In the genomic region with DNA sequence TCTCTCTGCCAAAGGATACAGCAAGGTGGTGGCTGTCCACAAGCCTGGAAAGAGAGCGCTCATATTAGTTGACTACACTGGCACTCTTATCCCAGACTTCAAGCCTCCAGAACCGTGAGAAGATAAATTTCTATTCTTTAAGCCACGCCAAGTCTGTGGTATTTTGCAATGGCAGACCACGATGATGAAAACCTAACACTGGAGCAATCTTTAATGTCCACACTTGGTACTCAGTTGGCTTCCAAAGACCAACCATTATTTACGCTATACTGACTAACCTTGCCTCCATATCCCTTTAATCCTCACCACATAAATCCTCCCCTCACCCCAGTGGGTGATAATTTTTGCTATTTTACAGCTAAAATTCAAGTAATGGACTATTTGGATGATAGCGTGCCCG, we compare ENCODE assay signal across 1 cellular context.
TF ChIP-seq lines count a peak whose summit lies in the region.

No MANE protein-coding gene starts in this region.

TF ChIP-seq in HepG2, 621 proteins besides CTCF, POLR2A, EP300 and RAD21:
- TF ChIP-seq PAF1 (CRISPR knock-in tag; IDR thresholded peaks at IDR 0.05) (no peak), CEBPB (IDR thresholded peaks at IDR 0.05; ENCODE audit: borderline replicate concordance, low read depth, low read length) (peak; percentile 45; the same call in 1 of the 2 replicates), NAIF1 (CRISPR knock-in tag; IDR thresholded peaks at IDR 0.05; ENCODE audit: borderline replicate concordance) (no peak), ZSCAN29 (CRISPR knock-in tag; conservative IDR thresholded peaks at IDR 0.05) (no peak)
